Comparison of ENCODE assay signal across 23 cellular contexts in the genomic region with DNA sequence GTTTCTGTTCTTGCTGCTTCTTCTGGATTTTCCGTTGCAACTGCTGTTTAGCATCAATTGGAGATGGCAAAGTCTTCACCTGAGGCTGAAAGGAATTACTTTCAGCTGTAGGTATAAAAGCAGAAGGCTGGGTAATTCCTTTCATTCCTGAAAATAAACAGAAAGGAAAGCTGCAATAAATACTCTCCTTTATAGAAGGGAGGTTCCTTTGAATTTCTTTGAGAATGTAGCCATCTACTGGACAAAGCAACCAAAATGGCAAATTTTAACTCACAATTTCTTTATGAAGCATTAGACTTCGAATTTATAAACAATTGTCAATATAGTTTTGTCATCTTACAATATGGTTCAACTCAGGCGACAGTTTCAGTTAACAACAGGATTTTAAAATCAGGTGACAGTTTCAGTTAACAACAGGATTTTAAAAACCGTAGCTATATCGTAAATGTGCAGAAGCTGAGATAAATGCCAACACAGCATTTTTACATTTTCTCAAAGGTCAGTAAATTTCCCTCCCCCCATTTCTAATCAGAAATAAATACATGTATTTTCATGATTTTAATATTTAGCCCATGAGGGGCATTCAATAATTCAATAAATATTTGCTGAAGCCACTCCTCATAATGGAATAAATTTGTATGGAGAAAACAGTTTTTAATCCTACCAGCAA.
DNase-seq lines count a peak whose midpoint lies in the region; ATAC-seq and TF ChIP-seq lines count a peak whose summit lies in the region.
"Had no signal": no experiment of that assay in that cellular context is flagged by ENCODE, and none has a peak within 500 bp of the region (broad histone marks: within the 10 kb centered on the region; RNA-seq: fewer than 3 reads in every experiment).

No MANE protein-coding gene starts in this region.

- no peaks in the 10 kb centered on the region for H4K20me1 ChIP-seq in neural cell (ENCODE audit: insufficient read depth)
- H4K20me1 ChIP-seq: BLaER1 treated with 17β-estradiol and CSF1 and Interleukin-3, amounts not matched to agents 10 nM and 100 nM had no signal

- no peaks in the 10 kb centered on the region for H3K9me2 ChIP-seq in neural cell (ENCODE audit: insufficient read depth, low read length)

- DNase-seq in BJ (ENCODE audit: low read depth), result no peak
- peak; percentile 53 for DNase-seq in cerebellar cortex (ENCODE audit: low spot score)
- DNase-seq in brain microvascular endothelial cell, result no peak
- DNase-seq in central memory CD4-positive, alpha-beta T cell, result no peak
- DNase-seq: activated CD4-positive, alpha-beta memory T cell treated with anti-CD3 and anti-CD28 coated beads, Interleukin-2, amount 10 ng/mL, durations not matched to agents 7 days and 5 days; activated naive CD4-positive, alpha-beta T cell treated with Interleukin-2 at 50 U/mL for 16 hours; colonic mucosa; hypothalamus; kidney; naive thymus-derived CD4-positive, alpha-beta T cell; NCI-H1092; NCI-H524 treated with DMSO at 0.1 percent for 48 hours; pancreas; SHP77; stimulated activated CD4-positive, alpha-beta T cell treated with anti-CD3 and anti-CD28 coated beads, Interleukin-2, amount 100 ng/mL, for 24 hours; stomach; upper lobe of left lung had no signal

- ATAC-seq in GM19328 (IDR thresholded peaks at IDR 0.05; ENCODE audit: unreplicated experiment), result no peak
- no peak for ATAC-seq in GM18498 (IDR thresholded peaks at IDR 0.05; ENCODE audit: unreplicated experiment)
- ATAC-seq: naive thymus-derived CD4-positive, alpha-beta T cell; pancreas had no signal

- CTCF ChIA-PET in BJ (lab: Yijun Ruan, JAX), result interaction anchor here (1.2 kb wide), 1 partner anchor 17 kb away, joined by 4 read pairs; no protein-coding TSS in a partner anchor

- H2AFZ ChIP-seq in neural cell (ENCODE audit: low read depth, low read length), result no peak overlapping the region

- no peaks in the 10 kb centered on the region for H3K9me3 ChIP-seq in neural cell (ENCODE audit: low read length)
- H3K9me3 ChIP-seq: BLaER1 treated with 17β-estradiol and CSF1 and Interleukin-3, amounts not matched to agents 10 nM and 100 nM; colonic mucosa; pancreas; stomach; upper lobe of left lung had no signal

- no peaks in the 10 kb centered on the region for H3K79me2 ChIP-seq in neural cell (replicated peaks; ENCODE audit: insufficient read depth, low read length)

- H3K4me2 ChIP-seq in neural cell (ENCODE audit: low read length), result no peak overlapping the region
- H3K4me2 ChIP-seq: BLaER1 treated with 17β-estradiol and CSF1 and Interleukin-3, amounts not matched to agents 10 nM and 100 nM; KMS-11 had no signal

- peak; percentile 10; the same call in 1 of the 2 replicates for TF ChIP-seq CTCF in BJ (IDR thresholded peaks at IDR 0.05; ENCODE audit: insufficient read depth, low read depth, low read length)
- peak; percentile 13 for TF ChIP-seq CTCF in neural cell (IDR thresholded peaks at IDR 0.05; ENCODE audit: poor library complexity, severe bottlenecking)
- no peak for TF ChIP-seq CTCF in brain microvascular endothelial cell (IDR thresholded peaks at IDR 0.05; ENCODE audit: low read depth, low read length, missing control alignments)

- H3K27me3 ChIP-seq in BJ (ENCODE audit: control insufficient read depth, insufficient read depth, low read length) (no peaks in the 10 kb centered on the region), neural cell (ENCODE audit: insufficient read depth, low read depth, low read length) (no peaks in the 10 kb centered on the region), brain microvascular endothelial cell (replicated peaks) (no peaks in the 10 kb centered on the region)
- H3K27me3 ChIP-seq: BLaER1 treated with 17β-estradiol and CSF1 and Interleukin-3, amounts not matched to agents 10 nM and 100 nM; colonic mucosa; pancreas; stomach; upper lobe of left lung had no signal

- TF ChIP-seq RAD21 in Ishikawa (IDR thresholded peaks at IDR 0.05; ENCODE audit: low read depth) (peak; percentile 6; the same call in 1 of the 2 replicates), neural cell (conservative IDR thresholded peaks at IDR 0.05) (no peak)

- H3K9ac ChIP-seq in neural cell (ENCODE audit: low read length), result no peak overlapping the region
- H3K9ac ChIP-seq: BLaER1 treated with 17β-estradiol and CSF1 and Interleukin-3, amounts not matched to agents 10 nM and 100 nM; KMS-11 had no signal

- H3K27ac ChIP-seq in neural cell (ENCODE audit: low read length) (no peak overlapping the region), brain microvascular endothelial cell (no peak overlapping the region)
- H3K27ac ChIP-seq: BLaER1 treated with 17β-estradiol and CSF1 and Interleukin-3, amounts not matched to agents 10 nM and 100 nM; colonic mucosa; KMS-11; pancreas; stomach; upper lobe of left lung had no signal

- in situ Hi-C loops in brain microvascular endothelial cell (cut with HindIII; ENCODE audit: low pct_ligation_motif_present, low sequenced_read_pairs), result no loop called here

- H3K4me3 ChIP-seq in BJ (ENCODE audit: low read depth, low read length) (no peak overlapping the region), neural cell (ENCODE audit: low read length) (no peak overlapping the region), brain microvascular endothelial cell (ENCODE audit: low read depth, low read length) (no peak overlapping the region)
- H3K4me3 ChIP-seq: BLaER1 treated with 17β-estradiol and CSF1 and Interleukin-3, amounts not matched to agents 10 nM and 100 nM; colonic mucosa; pancreas; stomach; upper lobe of left lung had no signal

- H3K36me3 ChIP-seq in BJ (ENCODE audit: control insufficient read depth, insufficient read depth, low read length) (peaks cover 22% of the 10 kb centered on the region), neural cell (ENCODE audit: insufficient read depth, low read length) (peaks cover 12% of the 10 kb centered on the region), brain microvascular endothelial cell (replicated peaks) (peaks cover 36% of the 10 kb centered on the region)

- H3F3A ChIP-seq in neural cell (ENCODE audit: insufficient read depth, low read length, poor library complexity, severe bottlenecking), result no peaks in the 10 kb centered on the region

- TF ChIP-seq EP300 in Ishikawa (IDR thresholded peaks at IDR 0.05; ENCODE audit: borderline replicate concordance), result no peak
- no peak for TF ChIP-seq EP300 in neural cell (conservative IDR thresholded peaks at IDR 0.05; ENCODE audit: poor library complexity, severe bottlenecking)

- POLR2A ChIA-PET in BJ (lab: Charles Lee), result no interaction called here

TF ChIP-seq in Ishikawa, 13 proteins besides CTCF, POLR2A, EP300 and RAD21 (continues in another document):
- no peak for TF ChIP-seq EGR1 (IDR thresholded peaks at IDR 0.05)
- TF ChIP-seq TAF1 (IDR thresholded peaks at IDR 0.05; ENCODE audit: low read depth), result no peak
- TF ChIP-seq YY1 (IDR thresholded peaks at IDR 0.05; ENCODE audit: low read depth), result no peak
- TF ChIP-seq ZBTB7A (IDR thresholded peaks at IDR 0.05; ENCODE audit: low read depth), result no peak
- TF ChIP-seq TCF12 (IDR thresholded peaks at IDR 0.05; ENCODE audit: low read depth), result no peak
- no peak for TF ChIP-seq CREB1 (IDR thresholded peaks at IDR 0.05; ENCODE audit: low read depth)

TF ChIP-seq in neural cell, 6 proteins besides CTCF, POLR2A, EP300 and RAD21:
- TF ChIP-seq SMC3 (conservative IDR thresholded peaks at IDR 0.05; ENCODE audit: poor library complexity) (no peak), EZH2 (IDR thresholded peaks at IDR 0.05; ENCODE audit: borderline replicate concordance, insufficient read depth, low read length, poor library complexity, severe bottlenecking) (no peak), POLR2AphosphoS5 (IDR thresholded peaks at IDR 0.05) (no peak), TAF1 (IDR thresholded peaks at IDR 0.05; ENCODE audit: low read depth) (no peak), MXI1 (conservative IDR thresholded peaks at IDR 0.05; ENCODE audit: poor library complexity, severe bottlenecking) (no peak)
- TF ChIP-seq, protein P1, sequence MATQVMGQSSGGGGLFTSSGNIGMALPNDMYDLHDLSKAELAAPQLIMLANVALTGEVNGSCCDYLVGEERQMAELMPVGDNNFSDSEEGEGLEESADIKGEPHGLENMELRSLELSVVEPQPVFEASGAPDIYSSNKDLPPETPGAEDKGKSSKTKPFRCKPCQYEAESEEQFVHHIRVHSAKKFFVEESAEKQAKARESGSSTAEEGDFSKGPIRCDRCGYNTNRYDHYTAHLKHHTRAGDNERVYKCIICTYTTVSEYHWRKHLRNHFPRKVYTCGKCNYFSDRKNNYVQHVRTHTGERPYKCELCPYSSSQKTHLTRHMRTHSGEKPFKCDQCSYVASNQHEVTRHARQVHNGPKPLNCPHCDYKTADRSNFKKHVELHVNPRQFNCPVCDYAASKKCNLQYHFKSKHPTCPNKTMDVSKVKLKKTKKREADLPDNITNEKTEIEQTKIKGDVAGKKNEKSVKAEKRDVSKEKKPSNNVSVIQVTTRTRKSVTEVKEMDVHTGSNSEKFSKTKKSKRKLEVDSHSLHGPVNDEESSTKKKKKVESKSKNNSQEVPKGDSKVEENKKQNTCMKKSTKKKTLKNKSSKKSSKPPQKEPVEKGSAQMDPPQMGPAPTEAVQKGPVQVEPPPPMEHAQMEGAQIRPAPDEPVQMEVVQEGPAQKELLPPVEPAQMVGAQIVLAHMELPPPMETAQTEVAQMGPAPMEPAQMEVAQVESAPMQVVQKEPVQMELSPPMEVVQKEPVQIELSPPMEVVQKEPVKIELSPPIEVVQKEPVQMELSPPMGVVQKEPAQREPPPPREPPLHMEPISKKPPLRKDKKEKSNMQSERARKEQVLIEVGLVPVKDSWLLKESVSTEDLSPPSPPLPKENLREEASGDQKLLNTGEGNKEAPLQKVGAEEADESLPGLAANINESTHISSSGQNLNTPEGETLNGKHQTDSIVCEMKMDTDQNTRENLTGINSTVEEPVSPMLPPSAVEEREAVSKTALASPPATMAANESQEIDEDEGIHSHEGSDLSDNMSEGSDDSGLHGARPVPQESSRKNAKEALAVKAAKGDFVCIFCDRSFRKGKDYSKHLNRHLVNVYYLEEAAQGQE (IDR thresholded peaks at IDR 0.05; ENCODE audit: borderline replicate concordance), result no peak
